ENCODE assay signal across 1 cellular context in genomic region chr15:57440167-57440566, GRCh38.
TF ChIP-seq lines count a peak whose summit lies in the region.

No MANE protein-coding gene starts in this region.

TF ChIP-seq in GM23338, 12 proteins besides CTCF, POLR2A, EP300 and RAD21 (continued from another document):
- TF ChIP-seq ZNF462 (CRISPR knock-in tag; IDR thresholded peaks at IDR 0.05), result no peak
TF ChIP-seq in GM23338: peak in this region for 0.
